8 cellular contexts compared by ENCODE assay signal in genomic region chr2:43611987-43612894, GRCh38. TPM values are rescaled to one million over a fixed set of nuclear protein-coding genes. Genes with fewer than 3 reads are reported as not detected.
DNase-seq lines count a peak whose midpoint lies in the region; ATAC-seq and TF ChIP-seq lines count a peak whose summit lies in the region.

No MANE protein-coding gene starts in this region.

- H3K27me3 Mint-ChIP-seq in natural killer cell (ENCODE audit: low read depth in 2 of 2), result peaks cover 12 to 14% of the 10 kb centered on the region in 2 donors
- peaks cover 4% of the 10 kb centered on the region for H3K27me3 Mint-ChIP-seq in stimulated activated naive CD8-positive, alpha-beta T cell treated with anti-CD3 and anti-CD28 coated beads, Interleukin-15, amount 100 ng/mL, for 72 hours

- H3K27ac Mint-ChIP-seq in natural killer cell, result no peak overlapping the region
- H3K27ac Mint-ChIP-seq in stimulated activated naive CD8-positive, alpha-beta T cell treated with anti-CD3 and anti-CD28 coated beads, Interleukin-15, amount 100 ng/mL, for 72 hours, result peak overlapping the region in 1 of 2 donors; percentile 64

- H3K4me3 Mint-ChIP-seq in natural killer cell, result no peak overlapping the region
- H3K4me3 Mint-ChIP-seq in stimulated activated naive CD8-positive, alpha-beta T cell treated with anti-CD3 and anti-CD28 coated beads, Interleukin-15, amount 100 ng/mL, for 72 hours, result no peak overlapping the region

- no peaks in the 10 kb centered on the region for H3K9me3 ChIP-seq in OCI-LY1 (ENCODE audit: low read length)

- peaks cover 0 to 5% of the 10 kb centered on the region in 2 donors for H3K4me1 Mint-ChIP-seq in natural killer cell
- peaks cover 6% of the 10 kb centered on the region for H3K4me1 Mint-ChIP-seq in stimulated activated naive CD8-positive, alpha-beta T cell treated with anti-CD3 and anti-CD28 coated beads, Interleukin-15, amount 100 ng/mL, for 72 hours

- TF ChIP-seq CTCF in OCI-LY1 (IDR thresholded peaks at IDR 0.05; ENCODE audit: low read length) (peak; percentile 87), epithelial cell of proximal tubule (conservative IDR thresholded peaks at IDR 0.05; ENCODE audit: low read depth, low read length) (peak; percentile 94), natural killer cell (IDR thresholded peaks at IDR 0.05) (peak; percentile 78)

- H3K9me2 ChIP-seq in OCI-LY1 (ENCODE audit: low read depth, low read length), result no peaks in the 10 kb centered on the region

- H4K20me1 ChIP-seq in OCI-LY1 (ENCODE audit: insufficient read depth, low read length), result no peaks in the 10 kb centered on the region

- H3K9me3 Mint-ChIP-seq in natural killer cell, result no peaks in the 10 kb centered on the region
- no peaks in the 10 kb centered on the region for H3K9me3 Mint-ChIP-seq in stimulated activated naive CD8-positive, alpha-beta T cell treated with anti-CD3 and anti-CD28 coated beads, Interleukin-15, amount 100 ng/mL, for 72 hours

- intact Hi-C loops in Right ventricle myocardium inferior (cut with DNase I) (no loop called here), cardiac septum (cut with DNase I) (loop anchor here (5.0 to 10.0 kb wide), 2 partner anchors 160 to 263 kb away; partner anchors contain the start of gene DYNC2LI1), natural killer cell (cut with micrococcal nuclease) (no loop called here)

- no peaks in the 10 kb centered on the region for H3K27me3 ChIP-seq in OCI-LY1 (ENCODE audit: insufficient read depth, low read length)

- H3K27ac ChIP-seq in OCI-LY1 (ENCODE audit: low read depth, low read length, poor library complexity, severe bottlenecking), result no peak overlapping the region

- H3F3A ChIP-seq in OCI-LY1 (ENCODE audit: insufficient read depth, low read length), result no peaks in the 10 kb centered on the region

- no peak for DNase-seq in Right ventricle myocardium inferior (ENCODE audit: missing footprints)
- DNase-seq in cardiac septum (ENCODE audit: low spot score), result no peak
- peak; percentile 45 for DNase-seq in HS-27A (ENCODE audit: low read depth)
- peak; percentile 59 for DNase-seq in activated CD8-positive, alpha-beta memory T cell treated with anti-CD3 and anti-CD28 coated beads, Interleukin-2, amount 50 U/mL, for 24 hours (ENCODE audit: extremely low read depth)
- DNase-seq in epithelial cell of proximal tubule (ENCODE audit: low read depth), result no peak
- DNase-seq in natural killer cell, result peak; percentile 47
- peak; percentile 62 to 70 for DNase-seq in stimulated activated naive CD8-positive, alpha-beta T cell treated with anti-CD3 and anti-CD28 coated beads, Interleukin-15, amount 100 ng/mL, for 72 hours

- H3K79me2 ChIP-seq in OCI-LY1 (ENCODE audit: insufficient read depth, low read length), result no peaks in the 10 kb centered on the region

- peak; percentile 89 for ATAC-seq in Right ventricle myocardium inferior
- ATAC-seq in natural killer cell, result peak; percentile 90 to 98 (median 96)
- ATAC-seq in stimulated activated naive CD8-positive, alpha-beta T cell treated with anti-CD3 and anti-CD28 coated beads, Interleukin-15, amount 100 ng/mL, for 72 hours, result peak; percentile 96

- no peak overlapping the region for H3K9ac ChIP-seq in OCI-LY1 (ENCODE audit: low read length)

- no peaks in the 10 kb centered on the region for H3K36me3 ChIP-seq in OCI-LY1 (ENCODE audit: insufficient read depth, low read length)

- H3K4me3 ChIP-seq in OCI-LY1 (ENCODE audit: low read depth, low read length, poor library complexity, severe bottlenecking) (no peak overlapping the region), epithelial cell of proximal tubule (ENCODE audit: low read depth, low read length) (no peak overlapping the region)

- H3K4me2 ChIP-seq in OCI-LY1 (ENCODE audit: low read length), result no peak overlapping the region

- H3K4me1 ChIP-seq in OCI-LY1 (ENCODE audit: insufficient read depth, low read length, severe bottlenecking), result no peaks in the 10 kb centered on the region

- H2AFZ ChIP-seq in OCI-LY1 (ENCODE audit: low read length), result no peak overlapping the region

- no peaks in the 10 kb centered on the region for H3K36me3 Mint-ChIP-seq in natural killer cell

RNA-seq across cellular contexts. Expression of gene THADA, which starts 16.4 kb away (rescaled TPM):
- total RNA-seq in Right ventricle myocardium inferior, result 10.5 TPM
- 18.4 TPM for total RNA-seq in cardiac septum
- total RNA-seq in epithelial cell of proximal tubule, result 11.0 and 18.6 TPM in 2 replicates
- total RNA-seq in natural killer cell, result 10 to 100 TPM; 34.1 to 35.7 (median 35.3) TPM

RNA-seq across cellular contexts. Expression of gene PLEKHH2, which starts 24.8 kb away (rescaled TPM):
- total RNA-seq in Right ventricle myocardium inferior (1.1 TPM), cardiac septum (5.2 TPM), epithelial cell of proximal tubule (2.7 and 4.2 TPM in 2 replicates), natural killer cell (under 1 TPM; 0.07 to 0.28 (median 0.19) TPM)

Comparison
In these comparisons a context has a peak if more than half of its experiments do, and no peak if none do; other contexts are left out.
1. DNase-seq: peak in HS-27A (single experiment), activated CD8-positive, alpha-beta memory T cell treated with anti-CD3 and anti-CD28 coated beads, Interleukin-2, amount 50 U/mL, for 24 hours (single experiment), natural killer cell (single experiment) and stimulated activated naive CD8-positive, alpha-beta T cell treated with anti-CD3 and anti-CD28 coated beads, Interleukin-15, amount 100 ng/mL, for 72 hours (2 of 2); none in Right ventricle myocardium inferior (single experiment), cardiac septum (single experiment) and epithelial cell of proximal tubule (single experiment).
2. Peak in every context shown above with its lines, with median percentiles within 50 percentile points of each other: ATAC-seq and CTCF ChIP-seq.